8 cellular contexts compared by ENCODE assay signal in genomic region chr19:49850487-49851342, GRCh38. TPM values are rescaled to one million over a fixed set of nuclear protein-coding genes. Genes with fewer than 3 reads are reported as not detected.
A peak's percentile ranks its signal among the peaks of the same experiment; 100 is the strongest.
DNase-seq lines count a peak whose midpoint lies in the region; ATAC-seq and TF ChIP-seq lines count a peak whose summit lies in the region.

Gene PTOV1, plus strand, starts transcription at chr19:49851159.

- H3K27me3 Mint-ChIP-seq in activated naive CD4-positive, alpha-beta T cell treated with anti-CD3 and anti-CD28 coated beads, Interleukin-2, amount 50 U/mL, for 24 hours = no peaks in the 10 kb centered on the region

- H3K36me3 ChIP-seq in SK-N-SH (replicated peaks in 1 of 2; ENCODE audit: control insufficient read depth in 1 of 2, insufficient read depth in 2 of 2, low read length in 1 of 2) (peaks cover 9 to 12% of the 10 kb centered on the region in 2 experiments), osteoblast (ENCODE audit: insufficient read depth, low read length) (peaks cover 8% of the 10 kb centered on the region), testis (ENCODE audit: low read depth, missing control alignments) (no peaks in the 10 kb centered on the region)

- no peak for TF ChIP-seq RAD21 in SK-N-SH (IDR thresholded peaks at IDR 0.05; ENCODE audit: low read length)

- 8% methylated on average over 51 of the region's 98 CpGs for WGBS in SK-N-SH (ENCODE audit: low lambda C conversion rate)
- 1 to 2% methylated on average over 20 to 64 of the region's 98 CpGs for WGBS in testis, 2 donors

- ATAC-seq in HG02571 (IDR thresholded peaks at IDR 0.05; ENCODE audit: unreplicated experiment) = peak; percentile 73

- peaks cover 47% of the 10 kb centered on the region for H3F3A ChIP-seq in SK-N-SH (replicated peaks; ENCODE audit: insufficient read depth)

- H3K79me2 ChIP-seq in SK-N-SH (ENCODE audit: insufficient read depth) (peaks cover 53% of the 10 kb centered on the region), osteoblast (ENCODE audit: insufficient read depth, low read length) (peaks cover 45% of the 10 kb centered on the region)

- peak within 1 kb of the TSS; percentile 77 to 89 for H3K4me3 ChIP-seq in SK-N-SH (ENCODE audit: low read depth in 2 of 2, low read length in 1 of 2)
- H3K4me3 ChIP-seq in osteoblast (ENCODE audit: insufficient read depth, low read length) = peak within 1 kb of the TSS; percentile 95
- peak within 1 kb of the TSS; percentile 78 to 88 for H3K4me3 ChIP-seq in testis

- peak; percentile 98 for DNase-seq in GM03348 (ENCODE audit: low spot score)
- DNase-seq in NCI-H1092 (lab: John Stamatoyannopoulos, UW) = peak; percentile 84
- DNase-seq in SK-N-SH = peak; percentile 98
- DNase-seq in glomerular visceral epithelial cell (ENCODE audit: extremely low spot score) = peak; percentile 92
- DNase-seq in osteoblast (ENCODE audit: insufficient read length, low spot score, missing footprints) = peak; percentile 99
- peak; percentile 95 for DNase-seq in testis

- peak within 1 kb of the TSS; percentile 90 for H3K4me3 Mint-ChIP-seq in activated naive CD4-positive, alpha-beta T cell treated with anti-CD3 and anti-CD28 coated beads, Interleukin-2, amount 50 U/mL, for 24 hours

- H3K27ac Mint-ChIP-seq in activated naive CD4-positive, alpha-beta T cell treated with anti-CD3 and anti-CD28 coated beads, Interleukin-2, amount 50 U/mL, for 24 hours = peak within 1 kb of the TSS; percentile 93

- no peaks in the 10 kb centered on the region for H3K36me3 Mint-ChIP-seq in activated naive CD4-positive, alpha-beta T cell treated with anti-CD3 and anti-CD28 coated beads, Interleukin-2, amount 50 U/mL, for 24 hours

- peaks cover 39% of the 10 kb centered on the region for H3K4me1 Mint-ChIP-seq in activated naive CD4-positive, alpha-beta T cell treated with anti-CD3 and anti-CD28 coated beads, Interleukin-2, amount 50 U/mL, for 24 hours

- H3K9me3 Mint-ChIP-seq in activated naive CD4-positive, alpha-beta T cell treated with anti-CD3 and anti-CD28 coated beads, Interleukin-2, amount 50 U/mL, for 24 hours = peaks cover 5% of the 10 kb centered on the region

- intact Hi-C loops in testis (cut with DNase I; ENCODE audit: low total_unique reads) = no loop called here

- H3K27ac ChIP-seq in SK-N-SH (ENCODE audit: low read depth in 2 of 2, low read length in 1 of 2) (peak within 1 kb of the TSS; percentile 97 to 99), osteoblast (ENCODE audit: low read depth, low read length) (peak within 1 kb of the TSS; percentile 92), testis (peak within 1 kb of the TSS; percentile 97 to 100)

- H3K4me2 ChIP-seq in SK-N-SH (peak within 1 kb of the TSS; percentile 90), osteoblast (ENCODE audit: insufficient read depth, low read length) (peak within 1 kb of the TSS; percentile 96)

- H3K4me1 ChIP-seq in SK-N-SH (ENCODE audit: control insufficient read depth in 1 of 2, insufficient read depth in 2 of 2, low read depth in 1 of 2, low read length in 1 of 2) (peaks cover 15 to 32% of the 10 kb centered on the region in 2 experiments; a peak in 3 of 4 replicates), osteoblast (ENCODE audit: insufficient read depth, low read length) (peaks cover 37% of the 10 kb centered on the region), testis (peaks cover 21% of the 10 kb centered on the region)

- POLR2A ChIA-PET in SK-N-SH (lab: Yijun Ruan, JAX) = interaction anchor here (0.6 to 3.2 kb wide), 15 partner anchors 8 to 211 kb away, joined by 3 to 25 read pairs (median 5); partner anchors contain the start of genes AKT1S1, FUZ, RRAS and TBC1D17

- TF ChIP-seq CTCF in SK-N-SH (IDR thresholded peaks at IDR 0.05) (no peak), osteoblast (IDR thresholded peaks at IDR 0.05; ENCODE audit: extremely low read depth, low read depth, low read length) (no peak), testis (IDR thresholded peaks at IDR 0.05) (peak in 1 of 3 experiments; percentile 1)

- no peaks in the 10 kb centered on the region for H3K9me2 ChIP-seq in SK-N-SH

- H3K9ac ChIP-seq in SK-N-SH = peak within 1 kb of the TSS; percentile 99

- H3K27me3 ChIP-seq in SK-N-SH (ENCODE audit: insufficient read depth) (no peaks in the 10 kb centered on the region), osteoblast (ENCODE audit: insufficient read depth, low read length) (no peaks in the 10 kb centered on the region), testis (no peaks in the 10 kb centered on the region)

- peak; percentile 15 for TF ChIP-seq POLR2A in testis (IDR thresholded peaks at IDR 0.05)

- CTCF ChIA-PET in SK-N-SH (lab: Yijun Ruan, JAX) = interaction anchor here (0.7 to 2.3 kb wide), 10 partner anchors 11 to 100 kb away, joined by 3 to 8 read pairs (median 4); partner anchors contain the start of genes FUZ and MED25

- peak in 1 of 2 experiments; percentile 55; a peak in 1 of 4 replicates for TF ChIP-seq EP300 in SK-N-SH (IDR thresholded peaks at IDR 0.05; ENCODE audit: borderline replicate concordance in 1 of 2, low read depth in 1 of 2, low read length in 1 of 2)

- H2AFZ ChIP-seq in SK-N-SH (ENCODE audit: low read depth) (0 out of 2 replicates have a peak within 1 kb of the TSS, but pooled peaks have one; percentile 67), osteoblast (ENCODE audit: low read length) (peak within 1 kb of the TSS; percentile 89)

- H3K9me3 ChIP-seq in SK-N-SH (no peaks in the 10 kb centered on the region), osteoblast (ENCODE audit: low read depth, low read length) (no peaks in the 10 kb centered on the region), testis (no peaks in the 10 kb centered on the region)

- H4K20me1 ChIP-seq in SK-N-SH (ENCODE audit: insufficient read depth) (peaks cover 39% of the 10 kb centered on the region), osteoblast (ENCODE audit: insufficient read depth, low read length) (peaks cover 45% of the 10 kb centered on the region)

TF ChIP-seq in SK-N-SH, 30 proteins besides CTCF, POLR2A, EP300 and RAD21:
- TF ChIP-seq PBX3 (IDR thresholded peaks at IDR 0.05) = 0 out of 2 replicates have a peak, but pooled peaks have one; percentile 11
- no peak for TF ChIP-seq USF1 (IDR thresholded peaks at IDR 0.05; ENCODE audit: borderline replicate concordance, low read depth)
- no peak for TF ChIP-seq FOSL2 (IDR thresholded peaks at IDR 0.05; ENCODE audit: borderline replicate concordance, low read depth)
- no peak for TF ChIP-seq MEF2A (IDR thresholded peaks at IDR 0.05; ENCODE audit: borderline replicate concordance, low read depth)
- peak; percentile 33; the same call in 1 of the 2 replicates for TF ChIP-seq MAX (IDR thresholded peaks at IDR 0.05; ENCODE audit: low read depth)
- no peak for TF ChIP-seq TCF12 (IDR thresholded peaks at IDR 0.05)
- TF ChIP-seq TAF1 (IDR thresholded peaks at IDR 0.05; ENCODE audit: borderline replicate concordance, low read depth, low read length) = peak; percentile 83
- no peak for TF ChIP-seq SMC3 (IDR thresholded peaks at IDR 0.05; ENCODE audit: low read depth, low read length)
- no peak for TF ChIP-seq FOXJ3 (CRISPR knock-in tag; IDR thresholded peaks at IDR 0.05)
- no peak for TF ChIP-seq CHD2 (IDR thresholded peaks at IDR 0.05; ENCODE audit: low read length, partially characterized antibody)
TF ChIP-seq in SK-N-SH: peak in this region for 3.

RNA-seq across cellular contexts. Expression of gene PTOV1, which starts in this region (rescaled TPM):
- polyA plus RNA-seq in SK-N-SH (2012; rRNA removed) (56.1 and 95.0 TPM in 2 replicates), testis (ENCODE audit: insufficient read depth, low read depth, low replicate concordance) (235 TPM)
- polyA plus RNA-seq in SK-N-SH (2012; cell fraction: cytosol; rRNA removed) = 32.2 and 57.7 TPM in 2 replicates
- polyA plus RNA-seq in SK-N-SH (2012; cell fraction: nucleus; rRNA removed) = 272 and 289 TPM in 2 replicates
- total RNA-seq in osteoblast (39.4 and 43.3 TPM in 2 replicates), testis (100 to 1,000 TPM; 257 to 260 TPM)

Comparison
In these comparisons a context has a peak if more than half of its experiments do, and no peak if none do; other contexts are left out.
1. Peak in every context shown above with its lines: DNase-seq, ATAC-seq, H3K4me3 ChIP-seq and H3K27ac ChIP-seq.